Comparison of ENCODE assay signal across 1 cellular context in the genomic region with DNA sequence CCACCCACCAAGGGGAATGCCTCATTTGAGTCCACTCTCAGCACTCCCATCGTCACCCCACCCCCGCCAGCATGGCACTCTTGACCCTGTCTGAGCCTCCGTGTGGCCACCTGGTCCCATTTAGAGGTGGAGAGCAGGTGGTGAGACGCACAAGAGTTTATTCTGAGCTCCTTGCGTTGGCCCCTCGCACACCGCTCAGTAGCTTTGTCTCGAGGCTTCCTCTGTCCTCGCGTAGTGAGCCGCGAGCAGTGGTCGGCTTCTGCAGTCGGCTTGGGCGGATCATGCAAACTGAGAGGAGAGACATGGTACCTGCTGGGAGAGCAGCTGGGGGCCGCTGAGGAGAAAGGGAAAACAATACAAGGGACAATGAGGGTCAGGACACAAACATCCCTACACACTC.
TF ChIP-seq lines count a peak whose summit lies in the region.

No MANE protein-coding gene starts in this region.

TF ChIP-seq in SK-N-SH treated with all-trans-retinoic acid at 6 μM for 48 hours, 23 proteins besides CTCF, POLR2A, EP300 and RAD21 (continued from another document):
- TF ChIP-seq, protein P1, sequence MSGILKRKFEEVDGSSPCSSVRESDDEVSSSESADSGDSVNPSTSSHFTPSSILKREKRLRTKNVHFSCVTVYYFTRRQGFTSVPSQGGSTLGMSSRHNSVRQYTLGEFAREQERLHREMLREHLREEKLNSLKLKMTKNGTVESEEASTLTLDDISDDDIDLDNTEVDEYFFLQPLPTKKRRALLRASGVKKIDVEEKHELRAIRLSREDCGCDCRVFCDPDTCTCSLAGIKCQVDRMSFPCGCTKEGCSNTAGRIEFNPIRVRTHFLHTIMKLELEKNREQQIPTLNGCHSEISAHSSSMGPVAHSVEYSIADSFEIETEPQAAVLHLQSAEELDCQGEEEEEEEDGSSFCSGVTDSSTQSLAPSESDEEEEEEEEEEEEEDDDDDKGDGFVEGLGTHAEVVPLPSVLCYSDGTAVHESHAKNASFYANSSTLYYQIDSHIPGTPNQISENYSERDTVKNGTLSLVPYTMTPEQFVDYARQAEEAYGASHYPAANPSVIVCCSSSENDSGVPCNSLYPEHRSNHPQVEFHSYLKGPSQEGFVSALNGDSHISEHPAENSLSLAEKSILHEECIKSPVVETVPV (CRISPR knock-in tag; IDR thresholded peaks at IDR 0.05), result no peak
- TF ChIP-seq TCF4 (CRISPR knock-in tag; IDR thresholded peaks at IDR 0.05; ENCODE audit: borderline replicate concordance), result no peak
- TF ChIP-seq, protein P2, sequence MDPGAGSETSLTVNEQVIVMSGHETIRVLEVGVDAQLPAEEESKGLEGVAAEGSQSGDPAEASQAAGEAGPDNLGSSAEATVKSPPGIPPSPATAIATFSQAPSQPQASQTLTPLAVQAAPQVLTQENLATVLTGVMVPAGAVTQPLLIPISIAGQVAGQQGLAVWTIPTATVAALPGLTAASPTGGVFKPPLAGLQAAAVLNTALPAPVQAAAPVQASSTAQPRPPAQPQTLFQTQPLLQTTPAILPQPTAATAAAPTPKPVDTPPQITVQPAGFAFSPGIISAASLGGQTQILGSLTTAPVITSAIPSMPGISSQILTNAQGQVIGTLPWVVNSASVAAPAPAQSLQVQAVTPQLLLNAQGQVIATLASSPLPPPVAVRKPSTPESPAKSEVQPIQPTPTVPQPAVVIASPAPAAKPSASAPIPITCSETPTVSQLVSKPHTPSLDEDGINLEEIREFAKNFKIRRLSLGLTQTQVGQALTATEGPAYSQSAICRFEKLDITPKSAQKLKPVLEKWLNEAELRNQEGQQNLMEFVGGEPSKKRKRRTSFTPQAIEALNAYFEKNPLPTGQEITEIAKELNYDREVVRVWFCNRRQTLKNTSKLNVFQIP (CRISPR knock-in tag; IDR thresholded peaks at IDR 0.05; ENCODE audit: borderline replicate concordance, low read depth), result no peak
- TF ChIP-seq ZNF70 (CRISPR knock-in tag; IDR thresholded peaks at IDR 0.05), result no peak
- TF ChIP-seq ZNF565 (CRISPR knock-in tag; conservative IDR thresholded peaks at IDR 0.05; ENCODE audit: low read depth), result no peak
- TF ChIP-seq ESRRG (CRISPR knock-in tag; IDR thresholded peaks at IDR 0.05), result no peak
- TF ChIP-seq, protein P3, sequence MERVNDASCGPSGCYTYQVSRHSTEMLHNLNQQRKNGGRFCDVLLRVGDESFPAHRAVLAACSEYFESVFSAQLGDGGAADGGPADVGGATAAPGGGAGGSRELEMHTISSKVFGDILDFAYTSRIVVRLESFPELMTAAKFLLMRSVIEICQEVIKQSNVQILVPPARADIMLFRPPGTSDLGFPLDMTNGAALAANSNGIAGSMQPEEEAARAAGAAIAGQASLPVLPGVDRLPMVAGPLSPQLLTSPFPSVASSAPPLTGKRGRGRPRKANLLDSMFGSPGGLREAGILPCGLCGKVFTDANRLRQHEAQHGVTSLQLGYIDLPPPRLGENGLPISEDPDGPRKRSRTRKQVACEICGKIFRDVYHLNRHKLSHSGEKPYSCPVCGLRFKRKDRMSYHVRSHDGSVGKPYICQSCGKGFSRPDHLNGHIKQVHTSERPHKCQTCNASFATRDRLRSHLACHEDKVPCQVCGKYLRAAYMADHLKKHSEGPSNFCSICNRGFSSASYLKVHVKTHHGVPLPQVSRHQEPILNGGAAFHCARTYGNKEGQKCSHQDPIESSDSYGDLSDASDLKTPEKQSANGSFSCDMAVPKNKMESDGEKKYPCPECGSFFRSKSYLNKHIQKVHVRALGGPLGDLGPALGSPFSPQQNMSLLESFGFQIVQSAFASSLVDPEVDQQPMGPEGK (CRISPR knock-in tag; IDR thresholded peaks at IDR 0.05; ENCODE audit: borderline replicate concordance), result no peak
- no peak for TF ChIP-seq OSR1 (CRISPR knock-in tag; IDR thresholded peaks at IDR 0.05)
- TF ChIP-seq CSDC2 (CRISPR knock-in tag; IDR thresholded peaks at IDR 0.05), result no peak
- TF ChIP-seq ZNF8 (CRISPR knock-in tag; IDR thresholded peaks at IDR 0.05), result no peak
- no peak for TF ChIP-seq BACH2 (CRISPR knock-in tag; IDR thresholded peaks at IDR 0.05; ENCODE audit: borderline replicate concordance)
- no peak for TF ChIP-seq PPARA (CRISPR knock-in tag; IDR thresholded peaks at IDR 0.05; ENCODE audit: borderline replicate concordance)
- TF ChIP-seq ZFP30 (CRISPR knock-in tag; IDR thresholded peaks at IDR 0.05), result no peak
- no peak for TF ChIP-seq ARNTL (CRISPR knock-in tag; IDR thresholded peaks at IDR 0.05; ENCODE audit: borderline replicate concordance, low read depth)
- no peak for TF ChIP-seq RARB (CRISPR knock-in tag; IDR thresholded peaks at IDR 0.05)
- TF ChIP-seq ZFP3 (CRISPR knock-in tag; IDR thresholded peaks at IDR 0.05), result no peak
